ENCODE assay signal across 20 cellular contexts in the genomic region with DNA sequence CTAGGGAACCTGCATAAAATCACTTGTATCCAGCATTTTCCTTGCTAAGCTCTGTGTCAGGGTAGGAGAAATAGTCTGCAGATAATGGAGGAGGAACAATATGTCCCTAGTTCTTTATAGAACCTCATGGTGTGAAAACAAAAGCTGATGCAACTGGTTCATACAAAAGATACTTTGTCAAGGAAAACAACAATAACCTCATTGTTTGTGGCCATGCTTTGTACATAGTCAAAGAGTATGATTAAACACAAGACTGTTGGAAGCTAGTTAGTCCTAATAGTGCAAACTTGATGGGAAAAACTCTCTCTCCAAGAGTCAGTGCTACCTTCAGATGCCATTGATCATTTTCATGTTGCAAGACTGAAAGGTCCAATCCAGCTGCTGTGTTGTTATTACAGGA. TPM values are rescaled to one million over a fixed set of nuclear protein-coding genes. Genes with fewer than 3 reads are reported as not detected.
A peak's percentile ranks its signal among the peaks of the same experiment; 100 is the strongest.
DNase-seq lines count a peak whose midpoint lies in the region; ATAC-seq, FAIRE-seq and TF ChIP-seq lines count a peak whose summit lies in the region.
"Had no signal": no experiment of that assay in that cellular context is flagged by ENCODE, and none has a peak within 500 bp of the region (broad histone marks: within the 10 kb centered on the region; RNA-seq: fewer than 3 reads in every experiment).

No MANE protein-coding gene starts in this region.

- no peak overlapping the region for H3K4me3 Mint-ChIP-seq in Calu3 (ENCODE audit: low read depth, unreplicated experiment)
- no peak overlapping the region for H3K4me3 Mint-ChIP-seq in T-cell
- no peak overlapping the region for H3K4me3 Mint-ChIP-seq in activated CD4-positive, alpha-beta T cell treated with anti-CD3 and anti-CD28 coated beads, Interleukin-2, amount 10 ng/mL, durations not matched to agents 7 days and 5 days
- H3K4me3 Mint-ChIP-seq: activated CD4-positive, alpha-beta memory T cell treated with anti-CD3 and anti-CD28 coated beads, Interleukin-2, amount 10 ng/mL, durations not matched to agents 7 days and 5 days; activated naive CD4-positive, alpha-beta T cell treated with anti-CD3 and anti-CD28 coated beads, Interleukin-2, amount 10 ng/mL, durations not matched to agents 7 days and 5 days; activated T-cell treated with anti-CD3 and anti-CD28 coated beads, Interleukin-2, amount 50 U/mL, for 4 hours; memory B cell had no signal

- H3K36me3 Mint-ChIP-seq in Calu3 (ENCODE audit: insufficient read depth, unreplicated experiment) (peaks cover 89% of the 10 kb centered on the region), T-cell (peaks cover 27% of the 10 kb centered on the region)
- H3K36me3 Mint-ChIP-seq in activated CD4-positive, alpha-beta T cell treated with anti-CD3 and anti-CD28 coated beads, Interleukin-2, amount 10 ng/mL, durations not matched to agents 7 days and 5 days (ENCODE audit: low read depth), result peaks cover 17% of the 10 kb centered on the region

- no peak for TF ChIP-seq CTCF in Calu3 (IDR thresholded peaks at IDR 0.05; ENCODE audit: unreplicated experiment)

- CTCF ChIA-PET in Calu3 (lab: Charles Lee), result interaction anchor here (0.6 to 2.0 kb wide), 5 partner anchors 9 to 105 kb away, joined by 3 to 8 read pairs (median 6); no protein-coding TSS in a partner anchor
- CTCF ChIA-PET in T-cell (lab: Charles Lee), result no interaction called here
- CTCF ChIA-PET in activated CD4-positive, alpha-beta T cell treated with anti-CD3 and anti-CD28 coated beads, Interleukin-2, amount 10 ng/mL, durations not matched to agents 7 days and 5 days (lab: Charles Lee), result interaction anchor here (0.6 to 1.7 kb wide), 5 partner anchors 8 to 156 kb away, joined by 3 to 7 read pairs (median 4); no protein-coding TSS in a partner anchor

- DNase-seq in Calu3, result no peak
- DNase-seq in T-cell, result no peak
- peak in 1 of 2 donors; percentile 38 for DNase-seq in frontal cortex (ENCODE audit: low spot score in 2 of 2)
- no peak for DNase-seq in sciatic nerve (ENCODE audit: low spot score)
- DNase-seq in activated CD4-positive, alpha-beta T cell treated with anti-CD3 and anti-CD28 coated beads, Interleukin-2, amount 10 ng/mL, durations not matched to agents 7 days and 5 days, result no peak
- DNase-seq: activated CD4-positive, alpha-beta memory T cell treated with anti-CD3 and anti-CD28 coated beads, Interleukin-2, amount 10 ng/mL, durations not matched to agents 7 days and 5 days; activated naive CD4-positive, alpha-beta T cell treated with anti-CD3 and anti-CD28 coated beads, Interleukin-2, amount 10 ng/mL, durations not matched to agents 7 days and 5 days; activated T-cell treated with anti-CD3 and anti-CD28 coated beads, Interleukin-2, amount 50 U/mL, for 4 hours; DND-41; foreskin fibroblast; naive thymus-derived CD4-positive, alpha-beta T cell; NCI-H1092 treated with DMSO at 0.1 percent for 48 hours; NCI-H2081 treated with DMSO at 0.1 percent for 48 hours; NCI-H510A; small intestine; stimulated activated CD4-positive, alpha-beta T cell treated with anti-CD3 and anti-CD28 coated beads, Interleukin-4, amount 100 ng/mL, for 1 hour had no signal

- FAIRE-seq in frontal cortex (lab: Jason Lieb, UNC), result peak; percentile 91
- FAIRE-seq: small intestine had no signal

- no TSS peak for BruUV-seq in Calu3 (replicated peaks; lab: Mats Ljungman, UMichigan)

- peak overlapping the region; percentile 86 for H3K27ac Mint-ChIP-seq in Calu3 (ENCODE audit: unreplicated experiment)
- peak overlapping the region; percentile 47 to 59 for H3K27ac Mint-ChIP-seq in T-cell
- no peak overlapping the region for H3K27ac Mint-ChIP-seq in activated CD4-positive, alpha-beta T cell treated with anti-CD3 and anti-CD28 coated beads, Interleukin-2, amount 10 ng/mL, durations not matched to agents 7 days and 5 days
- H3K27ac Mint-ChIP-seq: activated naive CD4-positive, alpha-beta T cell treated with anti-CD3 and anti-CD28 coated beads, Interleukin-2, amount 10 ng/mL, durations not matched to agents 7 days and 5 days; memory B cell had no signal

- ATAC-seq in T-cell (replicated peaks in 1 of 4) (no peak), sciatic nerve (peak; percentile 92), HG03378 (IDR thresholded peaks at IDR 0.05; ENCODE audit: unreplicated experiment) (no peak), HG02884 (IDR thresholded peaks at IDR 0.05; ENCODE audit: unreplicated experiment) (no peak)
- ATAC-seq: activated T-cell treated with anti-CD3 and anti-CD28 coated beads, Interleukin-2, amount 50 U/mL, for 4 hours had no signal

- intact Hi-C loops in Calu3 (cut with micrococcal nuclease; ENCODE audit: unreplicated experiment), result loop anchor here (5.0 kb wide), 3 partner anchors 49 to 106 kb away; no protein-coding TSS in a partner anchor
- intact Hi-C loops in sciatic nerve (cut with DNase I), result loop anchor here (1.0 kb wide), 1 partner anchor 21 kb away; no protein-coding TSS in a partner anchor

- H3K27me3 Mint-ChIP-seq in Calu3 (ENCODE audit: unreplicated experiment) (no peaks in the 10 kb centered on the region), T-cell (no peaks in the 10 kb centered on the region)
- H3K27me3 Mint-ChIP-seq in activated CD4-positive, alpha-beta T cell treated with anti-CD3 and anti-CD28 coated beads, Interleukin-2, amount 10 ng/mL, durations not matched to agents 7 days and 5 days, result no peaks in the 10 kb centered on the region
- H3K27me3 Mint-ChIP-seq: activated CD4-positive, alpha-beta memory T cell treated with anti-CD3 and anti-CD28 coated beads, Interleukin-2, amount 10 ng/mL, durations not matched to agents 7 days and 5 days; activated naive CD4-positive, alpha-beta T cell treated with anti-CD3 and anti-CD28 coated beads, Interleukin-2, amount 10 ng/mL, durations not matched to agents 7 days and 5 days; memory B cell; naive thymus-derived CD4-positive, alpha-beta T cell had no signal

- POLR2A ChIA-PET in T-cell (lab: Charles Lee), result interaction anchor here (0.6 to 1.0 kb wide), 2 partner anchors 47 kb away, joined by 3 to 4 read pairs; partner anchors contain the start of gene PLAAT4 (in 1 of the 2)
- POLR2A ChIA-PET in activated CD4-positive, alpha-beta T cell treated with anti-CD3 and anti-CD28 coated beads, Interleukin-2, amount 10 ng/mL, durations not matched to agents 7 days and 5 days (lab: Charles Lee), result no interaction called here

- H3K4me1 Mint-ChIP-seq in Calu3 (ENCODE audit: low read depth, unreplicated experiment) (peaks cover 35% of the 10 kb centered on the region), T-cell (peaks cover 12 to 20% (median 17%) of the 10 kb centered on the region in 3 donors)
- H3K4me1 Mint-ChIP-seq in activated CD4-positive, alpha-beta T cell treated with anti-CD3 and anti-CD28 coated beads, Interleukin-2, amount 10 ng/mL, durations not matched to agents 7 days and 5 days, result peaks cover 15% of the 10 kb centered on the region
- H3K4me1 Mint-ChIP-seq: memory B cell had no signal

- no peaks in the 10 kb centered on the region for H3K9me3 Mint-ChIP-seq in Calu3 (ENCODE audit: low read depth, unreplicated experiment)
- H3K9me3 Mint-ChIP-seq in T-cell, result peaks cover 13 to 25% (median 13%) of the 10 kb centered on the region in 3 donors
- H3K9me3 Mint-ChIP-seq in activated CD4-positive, alpha-beta T cell treated with anti-CD3 and anti-CD28 coated beads, Interleukin-2, amount 10 ng/mL, durations not matched to agents 7 days and 5 days, result peaks cover 28% of the 10 kb centered on the region

RNA-seq across cellular contexts. Expression of gene PLAAT2, which starts 20.1 kb away (rescaled TPM):
- total RNA-seq in Calu3 (2022) (7.3 and 9.5 TPM in 2 replicates), T-cell (under 1 TPM in 2 of 5 donors, not detected in 3; 0.51 to 0.53 TPM), frontal cortex (not detected), sciatic nerve (not detected)
- under 1 TPM in 1 of 2 experiments, not detected in 1; 0.29 TPM for total RNA-seq in activated CD4-positive, alpha-beta T cell treated with anti-CD3 and anti-CD28 coated beads, Interleukin-2, amount 10 ng/mL, durations not matched to agents 7 days and 5 days
- total RNA-seq: activated CD4-positive, alpha-beta memory T cell treated with anti-CD3 and anti-CD28 coated beads, Interleukin-2, amount 10 ng/mL, durations not matched to agents 7 days and 5 days; activated T-cell treated with anti-CD3 and anti-CD28 coated beads, Interleukin-2, amount 50 U/mL, for 4 hours; kidney epithelial cell had no signal

RNA-seq across cellular contexts. Expression of gene PLAAT3, which starts 30.9 kb away (rescaled TPM):
- total RNA-seq in Calu3 (2022), result 261 and 297 TPM in 2 replicates
- total RNA-seq in T-cell, result 1 to 10 TPM; 3.7 to 10.0 (median 6.0) TPM
- 2.4 TPM for total RNA-seq in frontal cortex
- 158 TPM for total RNA-seq in sciatic nerve
- 1 to 10 TPM; 1.3 to 1.9 TPM for total RNA-seq in activated CD4-positive, alpha-beta T cell treated with anti-CD3 and anti-CD28 coated beads, Interleukin-2, amount 10 ng/mL, durations not matched to agents 7 days and 5 days

RNA-seq across cellular contexts. Expression of gene PLAAT4, which starts 46.7 kb away (rescaled TPM):
- total RNA-seq in Calu3 (2022), result 157 and 269 TPM in 2 replicates
- 100 to 1,000 TPM in 4 of 5 donors, 10 to 100 TPM in 1; 90.2 to 144 (median 126) TPM for total RNA-seq in T-cell
- total RNA-seq in frontal cortex, result 3.3 TPM
- total RNA-seq in sciatic nerve, result 36.7 TPM
- 100 to 1,000 TPM; 136 to 137 TPM for total RNA-seq in activated CD4-positive, alpha-beta T cell treated with anti-CD3 and anti-CD28 coated beads, Interleukin-2, amount 10 ng/mL, durations not matched to agents 7 days and 5 days

Comparison
In these comparisons a context has a peak if more than half of its experiments do, and no peak if none do; other contexts are left out.
1. RNA of gene PLAAT3, which starts 30.9 kb away (total RNA-seq): 261 to 297 TPM in Calu3 and 158 TPM in sciatic nerve (single experiment); 3.7 to 10.0 TPM in T-cell, 2.4 TPM in frontal cortex (single experiment) and 1.3 to 1.9 TPM in activated CD4-positive, alpha-beta T cell treated with anti-CD3 and anti-CD28 coated beads, Interleukin-2, amount 10 ng/mL, durations not matched to agents 7 days and 5 days; every median in the first group is over 10 times any median in the second.
2. CTCF ChIA-PET loops: an anchor here in Calu3 (0.6 to 2.0 kb wide) and activated CD4-positive, alpha-beta T cell treated with anti-CD3 and anti-CD28 coated beads, Interleukin-2, amount 10 ng/mL, durations not matched to agents 7 days and 5 days (0.6 to 1.7 kb wide); none called in T-cell.